In the genomic region with DNA sequence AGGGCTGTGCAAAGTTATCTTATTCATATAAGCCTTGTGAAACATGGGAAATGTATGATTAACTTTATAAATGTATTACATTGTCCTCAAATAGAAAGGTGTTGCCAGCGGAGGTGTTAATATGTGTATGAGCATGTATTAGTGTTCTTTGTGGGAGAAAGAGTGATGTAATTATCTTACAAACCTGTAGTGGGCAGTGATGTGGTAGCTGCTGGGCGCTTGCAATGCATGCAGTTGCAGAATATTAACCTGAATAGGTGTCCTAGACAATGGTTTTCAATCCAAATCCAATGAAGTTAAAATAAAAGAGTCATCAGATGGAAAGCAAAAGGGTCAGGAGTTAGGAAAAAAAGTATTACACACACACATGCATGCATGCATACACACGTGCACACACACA, we compare ENCODE assay signal across 15 cellular contexts.
A peak's percentile ranks its signal among the peaks of the same experiment; 100 is the strongest.
DNase-seq lines count a peak whose midpoint lies in the region; ATAC-seq, FAIRE-seq and TF ChIP-seq lines count a peak whose summit lies in the region.
"Had no signal": no experiment of that assay in that cellular context is flagged by ENCODE, and none has a peak within 500 bp of the region (broad histone marks: within the 10 kb centered on the region; RNA-seq: fewer than 3 reads in every experiment).

No MANE protein-coding gene starts in this region.

- WGBS in GM12878 (ENCODE audit: insufficient coverage, insufficient replicate concordance, low lambda C conversion rate, missing lambda C conversion rate): 28% methylated on average over 3 of the region's 3 CpGs

- BruUV-seq in GM12878 (replicated peaks; lab: Mats Ljungman, UMichigan): no TSS peak

- H3K36me3 ChIP-seq in GM12878 (ENCODE audit: control insufficient read depth in 2 of 2, insufficient read depth in 2 of 2, low read length in 1 of 2): no peaks in the 10 kb centered on the region

- in situ Hi-C loops in GM12878 (cut with MboI): no loop called here

- intact Hi-C loops in GM12878 (cut with micrococcal nuclease; ENCODE audit: unreplicated experiment): no loop called here

- no peak overlapping the region for H3K4me3 ChIP-seq in NB4 (ENCODE audit: low read depth, low read length)
- H3K4me3 ChIP-seq in GM12878: no peak overlapping the region
- no peak overlapping the region for H3K4me3 ChIP-seq in retinal pigment epithelial cell (ENCODE audit: low read length)
- H3K4me3 ChIP-seq: testis had no signal

- no peak overlapping the region for H3K9ac ChIP-seq in GM12878 (ENCODE audit: control insufficient read depth, insufficient read depth, low read length)

- no peak overlapping the region for H3K4me2 ChIP-seq in GM12878 (ENCODE audit: control insufficient read depth, insufficient read depth)

- peak; percentile 58 for ATAC-seq in GM12878
- ATAC-seq: esophagus mucosa, sciatic nerve had no signal

- H4K20me1 ChIP-seq in GM12878 (ENCODE audit: control insufficient read depth, insufficient read depth): no peaks in the 10 kb centered on the region

- H3K9me3 ChIP-seq in GM12878 (replicated peaks; ENCODE audit: control insufficient read depth, insufficient read depth, low read length): no peaks in the 10 kb centered on the region
- H3K9me3 ChIP-seq: testis had no signal

- TF ChIP-seq POLR2A in NB4 (IDR thresholded peaks at IDR 0.05; ENCODE audit: extremely low read depth, insufficient read length) (no peak), GM12878 (IDR thresholded peaks at IDR 0.05; ENCODE audit: low read depth, low read length) (no peak)

- no peak overlapping the region for H3K27ac ChIP-seq in GM12878 (ENCODE audit: control insufficient read depth, insufficient read depth)
- H3K27ac ChIP-seq: testis had no signal

- DNase-seq in NCI-H748 (lab: John Stamatoyannopoulos, UW; ENCODE audit: unreplicated experiment) (peak; percentile 16), NCI-H748 treated with DMSO at 0.1 percent for 48 hours (lab: John Stamatoyannopoulos, UW) (no peak), NB4 (ENCODE audit: low read depth) (peak; percentile 10), GM12878 (ENCODE audit: low read depth, low spot score) (no peak), retinal pigment epithelial cell (ENCODE audit: low read depth) (no peak), NCI-H526 treated with DMSO at 0.1 percent for 48 hours (lab: John Stamatoyannopoulos, UW) (no peak), NCI-H1417 (lab: John Stamatoyannopoulos, UW) (no peak), NCI-H1105 treated with DMSO at 0.1 percent for 48 hours (lab: John Stamatoyannopoulos, UW) (no peak)
- DNase-seq: activated CD4-positive, alpha-beta T cell treated with anti-CD3 and anti-CD28 coated beads, Interleukin-2, amount 10 ng/mL, durations not matched to agents 7 days and 5 days; activated effector memory CD4-positive, alpha-beta T cell treated with anti-CD3 and anti-CD28 coated beads, Interleukin-2, amount 50 U/mL, for 16 hours; central memory CD4-positive, alpha-beta T cell; NCI-H345; testis had no signal

- TF ChIP-seq RAD21 in GM12878 (IDR thresholded peaks at IDR 0.05; ENCODE audit: insufficient read depth, low read depth, low read length): no peak

- no peaks in the 10 kb centered on the region for H3K79me2 ChIP-seq in GM12878 (ENCODE audit: control insufficient read depth, insufficient read depth, low read length)

- no peak for FAIRE-seq in GM12878 (lab: Jason Lieb, UNC)

- no peak overlapping the region for H2AFZ ChIP-seq in GM12878 (ENCODE audit: control insufficient read depth, low read depth, low read length)

- TF ChIP-seq EP300 in GM12878 (IDR thresholded peaks at IDR 0.05; ENCODE audit: borderline replicate concordance in 1 of 2, control insufficient read depth in 1 of 2, low read depth in 2 of 2, low read length in 2 of 2): no peak

- no peaks in the 10 kb centered on the region for H3K4me1 ChIP-seq in GM12878 (ENCODE audit: control insufficient read depth, insufficient read depth, low read length)
- H3K4me1 ChIP-seq: testis had no signal

- POLR2A ChIA-PET in GM12878 (lab: Charles Lee): no interaction called here

- SMC1A ChIA-PET in GM12878 (lab: Charles Lee; ENCODE audit: uncharacterized antibody, unreplicated experiment): no interaction called here

- RAD21 ChIA-PET in GM12878 (lab: Charles Lee; ENCODE audit: unreplicated experiment): interaction anchor here (0.9 kb wide), 1 partner anchor 55 kb away, joined by 3 read pairs; no protein-coding TSS in a partner anchor

- peak; percentile 14 for TF ChIP-seq CTCF in NB4 (IDR thresholded peaks at IDR 0.05; ENCODE audit: low read depth, low read length)
- peak; percentile 12 to 46 (median 45); a peak in 3 of 6 replicates for TF ChIP-seq CTCF in GM12878 (IDR thresholded peaks at IDR 0.05 in 2 of 3, conservative IDR thresholded peaks at IDR 0.05 in 1 of 3; ENCODE audit: control insufficient read depth in 2 of 3, extremely low read depth in 1 of 3, insufficient read depth in 1 of 3, low read depth in 3 of 3, low read length in 3 of 3)
- peak; percentile 48 for TF ChIP-seq CTCF in retinal pigment epithelial cell (conservative IDR thresholded peaks at IDR 0.05; ENCODE audit: low read depth, low read length)

- no peaks in the 10 kb centered on the region for H3K27me3 ChIP-seq in GM12878 (replicated peaks in 1 of 2; ENCODE audit: control insufficient read depth in 2 of 2, insufficient read depth in 2 of 2, low read length in 1 of 2)
- H3K27me3 ChIP-seq: testis had no signal

- CTCF ChIA-PET in GM12878 (lab: Yijun Ruan, JAX): interaction anchor here (0.6 kb wide), 1 partner anchor 85 kb away, joined by 3 read pairs; no protein-coding TSS in a partner anchor

TF ChIP-seq in GM12878, 131 proteins besides CTCF, POLR2A, EP300 and RAD21:
- TF ChIP-seq, protein P1, sequence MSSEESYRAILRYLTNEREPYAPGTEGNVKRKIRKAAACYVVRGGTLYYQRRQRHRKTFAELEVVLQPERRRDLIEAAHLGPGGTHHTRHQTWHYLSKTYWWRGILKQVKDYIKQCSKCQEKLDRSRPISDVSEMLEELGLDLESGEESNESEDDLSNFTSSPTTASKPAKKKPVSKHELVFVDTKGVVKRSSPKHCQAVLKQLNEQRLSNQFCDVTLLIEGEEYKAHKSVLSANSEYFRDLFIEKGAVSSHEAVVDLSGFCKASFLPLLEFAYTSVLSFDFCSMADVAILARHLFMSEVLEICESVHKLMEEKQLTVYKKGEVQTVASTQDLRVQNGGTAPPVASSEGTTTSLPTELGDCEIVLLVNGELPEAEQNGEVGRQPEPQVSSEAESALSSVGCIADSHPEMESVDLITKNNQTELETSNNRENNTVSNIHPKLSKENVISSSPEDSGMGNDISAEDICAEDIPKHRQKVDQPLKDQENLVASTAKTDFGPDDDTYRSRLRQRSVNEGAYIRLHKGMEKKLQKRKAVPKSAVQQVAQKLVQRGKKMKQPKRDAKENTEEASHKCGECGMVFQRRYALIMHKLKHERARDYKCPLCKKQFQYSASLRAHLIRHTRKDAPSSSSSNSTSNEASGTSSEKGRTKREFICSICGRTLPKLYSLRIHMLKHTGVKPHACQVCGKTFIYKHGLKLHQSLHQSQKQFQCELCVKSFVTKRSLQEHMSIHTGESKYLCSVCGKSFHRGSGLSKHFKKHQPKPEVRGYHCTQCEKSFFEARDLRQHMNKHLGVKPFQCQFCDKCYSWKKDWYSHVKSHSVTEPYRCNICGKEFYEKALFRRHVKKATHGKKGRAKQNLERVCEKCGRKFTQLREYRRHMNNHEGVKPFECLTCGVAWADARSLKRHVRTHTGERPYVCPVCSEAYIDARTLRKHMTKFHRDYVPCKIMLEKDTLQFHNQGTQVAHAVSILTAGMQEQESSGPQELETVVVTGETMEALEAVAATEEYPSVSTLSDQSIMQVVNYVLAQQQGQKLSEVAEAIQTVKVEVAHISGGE (CRISPR knock-in tag; IDR thresholded peaks at IDR 0.05): no peak
- TF ChIP-seq ATF7 (IDR thresholded peaks at IDR 0.05; ENCODE audit: low read depth): 0 out of 2 replicates have a peak, but pooled peaks have one; percentile 26

Comparison
In these comparisons a context has a peak if more than half of its experiments do, and no peak if none do; other contexts are left out.
1. DNase-seq: peak in NCI-H748 (single experiment) and NB4 (single experiment); none in NCI-H748 treated with DMSO at 0.1 percent for 48 hours (single experiment), GM12878 (single experiment), retinal pigment epithelial cell (single experiment), NCI-H526 treated with DMSO at 0.1 percent for 48 hours (single experiment), NCI-H1417 (0 of 3) and NCI-H1105 treated with DMSO at 0.1 percent for 48 hours (single experiment).
2. Peak in every context shown above with its lines, with median percentiles within 50 percentile points of each other: CTCF ChIP-seq.